Comparison of ENCODE assay signal across 25 cellular contexts in the genomic region with DNA sequence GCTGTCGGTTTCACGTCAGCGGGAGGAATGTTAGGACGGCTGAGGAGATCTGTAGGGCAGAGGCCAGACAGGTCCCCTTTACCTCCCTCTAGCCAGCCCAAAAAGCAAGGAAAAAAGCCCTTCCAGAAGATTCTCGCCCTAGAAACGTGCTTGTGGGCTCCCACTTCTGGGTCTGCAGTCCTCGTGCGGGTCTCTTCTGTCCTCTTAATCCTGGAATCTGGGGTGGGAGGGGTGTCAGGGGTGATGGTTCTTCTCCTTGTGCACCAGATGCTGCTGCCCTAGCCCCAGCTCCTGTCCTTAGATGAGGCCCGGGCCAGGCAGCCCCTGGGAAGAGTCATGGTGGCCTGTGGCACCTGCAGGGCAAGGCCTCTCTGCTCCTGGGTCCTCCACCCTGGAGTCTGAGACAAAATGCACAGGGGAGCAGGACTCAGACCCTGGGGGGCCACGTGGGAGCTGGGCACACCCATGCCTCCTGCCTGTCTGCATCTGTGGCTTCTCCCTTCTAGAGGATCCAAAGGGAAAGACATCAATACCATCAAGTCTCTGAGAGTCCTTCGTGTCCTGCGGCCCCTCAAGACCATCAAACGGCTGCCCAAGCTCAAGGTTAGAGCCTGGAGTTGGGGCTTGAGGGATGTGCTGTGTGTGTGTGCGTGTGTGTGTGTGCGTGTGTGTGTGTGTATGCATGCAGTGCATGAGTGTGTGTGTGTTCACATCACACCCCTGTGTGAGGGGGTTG.
A peak's percentile ranks its signal among the peaks of the same experiment; 100 is the strongest.
DNase-seq lines count a peak whose midpoint lies in the region; ATAC-seq and TF ChIP-seq lines count a peak whose summit lies in the region.
"Had no signal": no experiment of that assay in that cellular context is flagged by ENCODE, and none has a peak within 500 bp of the region (broad histone marks: within the 10 kb centered on the region; RNA-seq: fewer than 3 reads in every experiment).

No MANE protein-coding gene starts in this region.

- WGBS in stomach, 5 donors = 66 to 81% (median 78%) methylated on average over 12 to 15 of the region's 15 CpGs

- H3K4me3 ChIP-seq in H7 (ENCODE audit: insufficient read depth, low read depth, low read length) (no peak overlapping the region), stomach (no peak overlapping the region)
- H3K4me3 ChIP-seq: GM23248, heart right ventricle, left lung, right lobe of liver, SJSA1, tibial artery had no signal

- no peak overlapping the region for H3K4me3 Mint-ChIP-seq in activated CD8-positive, alpha-beta memory T cell treated with anti-CD3 and anti-CD28 coated beads, Interleukin-2, amount 10 ng/mL, durations not matched to agents 7 days and 5 days
- H3K4me3 Mint-ChIP-seq in activated naive CD4-positive, alpha-beta T cell treated with anti-CD3 and anti-CD28 coated beads, Interleukin-2, amount 10 ng/mL, durations not matched to agents 7 days and 5 days = no peak overlapping the region
- H3K4me3 Mint-ChIP-seq: activated CD4-positive, alpha-beta T cell treated with anti-CD3 and anti-CD28 coated beads for 36 hours; CD4-positive, alpha-beta memory T cell; mesothelial cell of epicardium; naive thymus-derived CD4-positive, alpha-beta T cell; stimulated activated naive CD8-positive, alpha-beta T cell treated with anti-CD3 and anti-CD28 coated beads, Interleukin-15, Interleukin-2, amounts not matched to agents 100 ng/mL and 50 ng/mL, for 24 hours; T-helper 1 cell treated with Interleukin-12 subunit alpha and Interleukin-12 subunit beta and Interleukin-4 antibody, amounts not matched to agents 30 μg/mL and 1 μg/mL, for 36 hours had no signal

- no peak for TF ChIP-seq POLR2A in stomach (IDR thresholded peaks at IDR 0.05)

- H3K9me3 Mint-ChIP-seq in activated CD8-positive, alpha-beta memory T cell treated with anti-CD3 and anti-CD28 coated beads, Interleukin-2, amount 10 ng/mL, durations not matched to agents 7 days and 5 days (ENCODE audit: low read depth) = no peaks in the 10 kb centered on the region
- no peaks in the 10 kb centered on the region for H3K9me3 Mint-ChIP-seq in activated naive CD4-positive, alpha-beta T cell treated with anti-CD3 and anti-CD28 coated beads, Interleukin-2, amount 10 ng/mL, durations not matched to agents 7 days and 5 days
- H3K9me3 Mint-ChIP-seq: CD4-positive, alpha-beta memory T cell; mesothelial cell of epicardium; naive thymus-derived CD4-positive, alpha-beta T cell; stimulated activated naive CD8-positive, alpha-beta T cell treated with anti-CD3 and anti-CD28 coated beads, Interleukin-15, Interleukin-2, amounts not matched to agents 100 ng/mL and 50 ng/mL, for 24 hours; T-helper 1 cell treated with Interleukin-12 subunit alpha and Interleukin-12 subunit beta and Interleukin-4 antibody, amounts not matched to agents 30 μg/mL and 1 μg/mL, for 36 hours had no signal

- H3K27ac Mint-ChIP-seq in activated CD8-positive, alpha-beta memory T cell treated with anti-CD3 and anti-CD28 coated beads, Interleukin-2, amount 10 ng/mL, durations not matched to agents 7 days and 5 days = no peak overlapping the region
- no peak overlapping the region for H3K27ac Mint-ChIP-seq in activated naive CD4-positive, alpha-beta T cell treated with anti-CD3 and anti-CD28 coated beads, Interleukin-2, amount 10 ng/mL, durations not matched to agents 7 days and 5 days
- H3K27ac Mint-ChIP-seq: activated CD4-positive, alpha-beta T cell treated with anti-CD3 and anti-CD28 coated beads for 36 hours; CD4-positive, alpha-beta memory T cell; naive thymus-derived CD4-positive, alpha-beta T cell; stimulated activated naive CD8-positive, alpha-beta T cell treated with anti-CD3 and anti-CD28 coated beads, Interleukin-15, Interleukin-2, amounts not matched to agents 100 ng/mL and 50 ng/mL, for 24 hours; T-helper 1 cell treated with Interleukin-12 subunit alpha and Interleukin-12 subunit beta and Interleukin-4 antibody, amounts not matched to agents 30 μg/mL and 1 μg/mL, for 36 hours had no signal

- H3K27me3 ChIP-seq in H7 (ENCODE audit: control insufficient read depth, insufficient read depth, low read length) (no peaks in the 10 kb centered on the region), stomach (peaks cover 0 to 40% (median 4%) of the 10 kb centered on the region in 3 donors)
- H3K27me3 ChIP-seq: right lobe of liver, SJSA1 had no signal

- CTCF ChIA-PET in activated CD8-positive, alpha-beta memory T cell treated with anti-CD3 and anti-CD28 coated beads, Interleukin-2, amount 10 ng/mL, durations not matched to agents 7 days and 5 days (lab: Charles Lee) = no interaction called here
- CTCF ChIA-PET in activated naive CD4-positive, alpha-beta T cell treated with anti-CD3 and anti-CD28 coated beads, Interleukin-2, amount 10 ng/mL, durations not matched to agents 7 days and 5 days (lab: Charles Lee) = no interaction called here

- ATAC-seq in activated CD8-positive, alpha-beta memory T cell treated with anti-CD3 and anti-CD28 coated beads, Interleukin-2, amount 10 ng/mL, durations not matched to agents 7 days and 5 days = no peak
- ATAC-seq in left lobe of liver = no peak
- ATAC-seq: activated CD4-positive, alpha-beta T cell treated with anti-CD3 and anti-CD28 coated beads for 36 hours; heart right ventricle; left lung; naive thymus-derived CD4-positive, alpha-beta T cell; right lobe of liver had no signal

- H3K9me3 ChIP-seq in stomach = no peaks in the 10 kb centered on the region
- H3K9me3 ChIP-seq: heart right ventricle, left lung, right lobe of liver, SJSA1, tibial artery had no signal

- intact Hi-C loops in stomach (cut with DNase I; ENCODE audit: low total_unique reads) = no loop called here

- TF ChIP-seq CTCF in stomach (IDR thresholded peaks at IDR 0.05) = no peak

- no peak for TF ChIP-seq EP300 in stomach (IDR thresholded peaks at IDR 0.05)

- peak; percentile 20 for DNase-seq in H7
- DNase-seq in activated CD8-positive, alpha-beta memory T cell treated with anti-CD3 and anti-CD28 coated beads, Interleukin-2, amount 10 ng/mL, durations not matched to agents 7 days and 5 days = peak; percentile 29
- DNase-seq in left lobe of liver (ENCODE audit: low spot score) = peak; percentile 30
- DNase-seq in stomach = peak; percentile 5
- no peak for DNase-seq in activated naive CD4-positive, alpha-beta T cell treated with anti-CD3 and anti-CD28 coated beads, Interleukin-2, amount 10 ng/mL, durations not matched to agents 7 days and 5 days
- DNase-seq in NCI-H82 (lab: John Stamatoyannopoulos, UW) = no peak
- no peak for DNase-seq in NCI-H2029 (lab: John Stamatoyannopoulos, UW)
- DNase-seq: activated CD4-positive, alpha-beta T cell treated with anti-CD3 and anti-CD28 coated beads for 36 hours; CD4-positive, alpha-beta memory T cell; GM23248; heart right ventricle; left lung; NCI-H2171 treated with DMSO at 0.1 percent for 48 hours; NCI-H524; stimulated activated CD4-positive, alpha-beta T cell treated with anti-CD3 and anti-CD28 coated beads, Interleukin-15, amount 100 ng/mL, for 24 hours had no signal

- H3K27ac ChIP-seq in stomach = no peak overlapping the region
- H3K27ac ChIP-seq: epithelial cell of prostate, GM23248, heart right ventricle, KMS-11, left lung, parathyroid adenoma, right lobe of liver, SJSA1, tibial artery had no signal

- H3K4me1 Mint-ChIP-seq in activated CD8-positive, alpha-beta memory T cell treated with anti-CD3 and anti-CD28 coated beads, Interleukin-2, amount 10 ng/mL, durations not matched to agents 7 days and 5 days = no peaks in the 10 kb centered on the region
- H3K4me1 Mint-ChIP-seq in activated naive CD4-positive, alpha-beta T cell treated with anti-CD3 and anti-CD28 coated beads, Interleukin-2, amount 10 ng/mL, durations not matched to agents 7 days and 5 days = no peaks in the 10 kb centered on the region
- H3K4me1 Mint-ChIP-seq: activated CD4-positive, alpha-beta T cell treated with anti-CD3 and anti-CD28 coated beads for 36 hours had no signal

- H3K4me1 ChIP-seq in stomach = no peaks in the 10 kb centered on the region
- H3K4me1 ChIP-seq: heart right ventricle, left lung, parathyroid adenoma, right lobe of liver, SJSA1, tibial artery had no signal

- H3K36me3 ChIP-seq in H7 (replicated peaks; ENCODE audit: control insufficient read depth, insufficient read depth, low read length) (no peaks in the 10 kb centered on the region; the same call in 1 of the 2 replicates), stomach (no peaks in the 10 kb centered on the region)
- H3K36me3 ChIP-seq: heart right ventricle, left lung, right lobe of liver, SJSA1, tibial artery had no signal

- no peaks in the 10 kb centered on the region for H3K36me3 Mint-ChIP-seq in activated CD8-positive, alpha-beta memory T cell treated with anti-CD3 and anti-CD28 coated beads, Interleukin-2, amount 10 ng/mL, durations not matched to agents 7 days and 5 days
- H3K36me3 Mint-ChIP-seq in activated naive CD4-positive, alpha-beta T cell treated with anti-CD3 and anti-CD28 coated beads, Interleukin-2, amount 10 ng/mL, durations not matched to agents 7 days and 5 days = no peaks in the 10 kb centered on the region
- H3K36me3 Mint-ChIP-seq: CD4-positive, alpha-beta memory T cell; mesothelial cell of epicardium; naive thymus-derived CD4-positive, alpha-beta T cell had no signal

- H3K27me3 Mint-ChIP-seq in activated CD8-positive, alpha-beta memory T cell treated with anti-CD3 and anti-CD28 coated beads, Interleukin-2, amount 10 ng/mL, durations not matched to agents 7 days and 5 days = no peaks in the 10 kb centered on the region
- H3K27me3 Mint-ChIP-seq in activated naive CD4-positive, alpha-beta T cell treated with anti-CD3 and anti-CD28 coated beads, Interleukin-2, amount 10 ng/mL, durations not matched to agents 7 days and 5 days = peaks cover 21% of the 10 kb centered on the region

Comparison
In these comparisons a context has a peak if more than half of its experiments do, and no peak if none do; other contexts are left out.
1. DNase-seq: peak in H7 (single experiment), activated CD8-positive, alpha-beta memory T cell treated with anti-CD3 and anti-CD28 coated beads, Interleukin-2, amount 10 ng/mL, durations not matched to agents 7 days and 5 days (single experiment), left lobe of liver (single experiment) and stomach (single experiment); none in activated naive CD4-positive, alpha-beta T cell treated with anti-CD3 and anti-CD28 coated beads, Interleukin-2, amount 10 ng/mL, durations not matched to agents 7 days and 5 days (single experiment), NCI-H82 (single experiment) and NCI-H2029 (single experiment).